In genomic region chr4:139453371-139454110, GRCh38 we compare ENCODE assay signal across 8 cellular contexts. TPM values are rescaled to one million over a fixed set of nuclear protein-coding genes. Genes with fewer than 3 reads are reported as not detected.
DNase-seq lines count a peak whose midpoint lies in the region; ATAC-seq, FAIRE-seq and TF ChIP-seq lines count a peak whose summit lies in the region.

No MANE protein-coding gene starts in this region.

- 0% methylated on average over 72 to 76 of the region's 76 CpGs for WGBS in adipose tissue, 3 donors
- WGBS in trophoblast cell (ENCODE audit: extremely low coverage, insufficient coverage, insufficient read length), result no CpG with 5 or more reads among the region's 76 CpGs
- WGBS in transverse colon (ENCODE audit: low coverage in 1 of 2), 2 donors, result 0% methylated on average over 59 of the region's 76 CpGs; no CpG with 5 or more reads in 1 of the 2 donors

- H4K91ac ChIP-seq in trophoblast cell (ENCODE audit: low read depth, low read length), result peak overlapping the region; percentile 93

- peak overlapping the region; percentile 97 for H3K14ac ChIP-seq in trophoblast cell (ENCODE audit: low read length)

- in situ Hi-C loops in transverse colon (cut with MboI; ENCODE audit: low pct_ligation_motif_present in 1 of 4, low pct_unique_long_range_greater_than_20kb in 1 of 4, low sequenced_read_pairs in 3 of 4), result no loop called here

- no peaks in the 10 kb centered on the region for H3K36me3 ChIP-seq in trophoblast cell (ENCODE audit: control insufficient read depth in 1 of 2, insufficient read depth in 2 of 2, low read length in 2 of 2)
- H3K36me3 ChIP-seq in transverse colon, result no peaks in the 10 kb centered on the region

- peak overlapping the region; percentile 67 for H3K4me2 ChIP-seq in trophoblast cell (ENCODE audit: low read length)

- H3K9me3 ChIP-seq in trophoblast cell (ENCODE audit: insufficient read depth, low read depth, low read length) (peaks cover 1% of the 10 kb centered on the region), transverse colon (no peaks in the 10 kb centered on the region)

- peak overlapping the region; percentile 95 for H2AFZ ChIP-seq in trophoblast cell (ENCODE audit: insufficient read depth, low read length, poor library complexity)

- peak; percentile 83 for TF ChIP-seq POLR2A in GM12892 (IDR thresholded peaks at IDR 0.05; ENCODE audit: low read depth, low read length)
- TF ChIP-seq POLR2A in transverse colon (IDR thresholded peaks at IDR 0.05), result peak; percentile 92

- peak overlapping the region; percentile 94 for H3K18ac ChIP-seq in trophoblast cell (ENCODE audit: low read length)

- peak; percentile 94 for ATAC-seq in HG02840 (IDR thresholded peaks at IDR 0.05; ENCODE audit: low FRiP score, unreplicated experiment)

- H3K27me3 ChIP-seq in trophoblast cell (ENCODE audit: insufficient read depth, low read length), result no peaks in the 10 kb centered on the region
- H3K27me3 ChIP-seq in transverse colon, result no peaks in the 10 kb centered on the region

- no peak for TF ChIP-seq EP300 in transverse colon (IDR thresholded peaks at IDR 0.05; ENCODE audit: low read depth)

- TF ChIP-seq CTCF in transverse colon (IDR thresholded peaks at IDR 0.05), result peak in 3 of 5 experiments; percentile 2 to 42 (median 17)

- H2AK5ac ChIP-seq in trophoblast cell (ENCODE audit: low read length), result no peak overlapping the region

- no peak overlapping the region for H2BK12ac ChIP-seq in trophoblast cell (ENCODE audit: low read length)

- H3K79me1 ChIP-seq in trophoblast cell (ENCODE audit: low read length), result peaks cover 11% of the 10 kb centered on the region

- H3K4ac ChIP-seq in trophoblast cell (ENCODE audit: low read depth, low read length), result peak overlapping the region; percentile 44

- peaks cover 10% of the 10 kb centered on the region for H3K79me2 ChIP-seq in trophoblast cell (ENCODE audit: control insufficient read depth, insufficient read depth, low read length, poor library complexity)

- intact Hi-C loops in cardiac septum (cut with DNase I) (loop anchor here (5.0 kb wide), 4 partner anchors 36 to 276 kb away; partner anchors contain the start of genes ELF2, NAA15, NDUFC1 and SETD7), transverse colon (cut with DNase I; ENCODE audit: low total_unique reads) (no loop called here)

- H4K12ac ChIP-seq in trophoblast cell (ENCODE audit: low read depth, low read length), result peak overlapping the region; percentile 96

- peak overlapping the region; percentile 92 for H3K9ac ChIP-seq in trophoblast cell (ENCODE audit: low read length)

- H2BK5ac ChIP-seq in trophoblast cell (ENCODE audit: low read depth, low read length, poor library complexity), result peak overlapping the region; percentile 94

- H3K4me1 ChIP-seq in trophoblast cell (ENCODE audit: control insufficient read depth in 1 of 2, insufficient read depth in 2 of 2, low read length in 2 of 2) (peaks cover 7 to 8% of the 10 kb centered on the region in 2 experiments), transverse colon (peaks cover 15 to 48% (median 26%) of the 10 kb centered on the region in 4 donors)

- H4K8ac ChIP-seq in trophoblast cell (ENCODE audit: low read depth, low read length), result peak overlapping the region; percentile 92

- no peak overlapping the region for H3K23ac ChIP-seq in trophoblast cell (ENCODE audit: low read length)

- FAIRE-seq in GM12892 (lab: Jason Lieb, UNC), result peak; percentile 91

- H3K4me3 ChIP-seq in trophoblast cell (ENCODE audit: low read depth, low read length), result peak overlapping the region; percentile 92
- H3K4me3 ChIP-seq in transverse colon, result peak overlapping the region; percentile 51 to 73 (median 62)

- DNase-seq in GM12892 (ENCODE audit: insufficient read length), result peak; percentile 81
- peak; percentile 70 for DNase-seq in NCI-H1417 treated with DMSO at 0.1 percent for 48 hours (lab: John Stamatoyannopoulos, UW)
- DNase-seq in SW 1271 (lab: John Stamatoyannopoulos, UW), result peak; percentile 81 to 86
- peak; percentile 99 for DNase-seq in cardiac septum (ENCODE audit: low spot score)
- DNase-seq in trophoblast cell, result peak; percentile 97 to 98
- DNase-seq in transverse colon, result peak; percentile 98

- H3K27ac ChIP-seq in adipose tissue (ENCODE audit: low read depth, low read length), result peak overlapping the region; percentile 86
- peak overlapping the region; percentile 99 for H3K27ac ChIP-seq in trophoblast cell (ENCODE audit: low read depth, low read length)
- peak overlapping the region; percentile 90 to 97 (median 94) for H3K27ac ChIP-seq in transverse colon

- peak overlapping the region; percentile 95 for H2BK120ac ChIP-seq in trophoblast cell (ENCODE audit: insufficient read depth, low read length, poor library complexity)

RNA-seq across cellular contexts. Expression of gene RAB33B, which starts 0.4 kb away (rescaled TPM):
- polyA plus RNA-seq in GM12892 (2012; ENCODE audit: missing spikeins), result 4.8 TPM
- 1 to 10 TPM; 3.8 to 4.7 (median 4.5) TPM for polyA plus RNA-seq in adipose tissue
- 8.2 TPM for total RNA-seq in cardiac septum
- polyA plus RNA-seq in trophoblast cell (2013), result 4.5 and 4.6 TPM in 2 replicates
- 1 to 10 TPM; 6.8 to 8.1 (median 7.1) TPM for total RNA-seq in transverse colon

Comparison
In these comparisons a context has a peak if more than half of its experiments do, and no peak if none do; other contexts are left out.
1. Peak in every context shown above with its lines: DNase-seq, ATAC-seq, H3K4me3 ChIP-seq and H3K27ac ChIP-seq.